14 cellular contexts compared by ENCODE assay signal in genomic region chr13:111957913-111958450, GRCh38.
DNase-seq lines count a peak whose midpoint lies in the region; ATAC-seq and TF ChIP-seq lines count a peak whose summit lies in the region.
"Had no signal": no experiment of that assay in that cellular context is flagged by ENCODE, and none has a peak within 500 bp of the region (broad histone marks: within the 10 kb centered on the region; RNA-seq: fewer than 3 reads in every experiment).

No MANE protein-coding gene starts in this region.

- H3K36me3 Mint-ChIP-seq in mesothelial cell of epicardium = no peaks in the 10 kb centered on the region
- H3K36me3 Mint-ChIP-seq: CD14-positive monocyte; CD4-positive, alpha-beta memory T cell had no signal

- ATAC-seq in GM18519 (IDR thresholded peaks at IDR 0.05; ENCODE audit: low FRiP score, unreplicated experiment) (no peak), foreskin keratinocyte (no peak)

- H3K27me3 ChIP-seq in stomach = peaks cover 0 to 42% (median 0%) of the 10 kb centered on the region in 3 donors
- H3K27me3 ChIP-seq in foreskin keratinocyte = no peaks in the 10 kb centered on the region
- H3K27me3 ChIP-seq: BLaER1 had no signal

- TF ChIP-seq EP300 in stomach (IDR thresholded peaks at IDR 0.05) = no peak

- H3K9me3 Mint-ChIP-seq in mesothelial cell of epicardium = no peaks in the 10 kb centered on the region
- H3K9me3 Mint-ChIP-seq: CD4-positive, alpha-beta memory T cell; H9 had no signal

- H3K4me3 ChIP-seq in coronary artery = no peak overlapping the region
- H3K4me3 ChIP-seq in stomach = no peak overlapping the region
- H3K4me3 ChIP-seq: BLaER1 had no signal

- peaks cover 0 to 6% (median 0%) of the 10 kb centered on the region in 4 donors for H3K9me3 ChIP-seq in stomach
- H3K9me3 ChIP-seq: BLaER1 had no signal

- H3K4me3 Mint-ChIP-seq in mesothelial cell of epicardium = no peak overlapping the region
- H3K4me3 Mint-ChIP-seq: CD14-positive monocyte; CD4-positive, alpha-beta memory T cell; H9 had no signal

- DNase-seq in coronary artery (ENCODE audit: low spot score) = peak; percentile 12
- peak; percentile 22 for DNase-seq in islet precursor cell
- DNase-seq in mesothelial cell of epicardium (ENCODE audit: low spot score in 2 of 2, unreplicated experiment in 2 of 2) = peak; percentile 5 to 13
- peak; percentile 20 for DNase-seq in stomach
- DNase-seq in foreskin keratinocyte = no peak
- DNase-seq in NAMALWA (ENCODE audit: low spot score) = no peak
- DNase-seq: 8988T; CD4-positive, alpha-beta memory T cell; DMS153; GDM1; H9 had no signal

- no peaks in the 10 kb centered on the region for H3K36me3 ChIP-seq in stomach
- H3K36me3 ChIP-seq: BLaER1 had no signal

- no peaks in the 10 kb centered on the region for H3K27me3 Mint-ChIP-seq in mesothelial cell of epicardium (ENCODE audit: low read depth)
- H3K27me3 Mint-ChIP-seq: CD4-positive, alpha-beta memory T cell had no signal

- TF ChIP-seq CTCF in coronary artery (IDR thresholded peaks at IDR 0.05) (no peak), mesothelial cell of epicardium (IDR thresholded peaks at IDR 0.05; ENCODE audit: unreplicated experiment) (no peak), stomach (IDR thresholded peaks at IDR 0.05) (no peak), foreskin keratinocyte (conservative IDR thresholded peaks at IDR 0.05) (no peak)

- no peaks in the 10 kb centered on the region for H3K4me1 ChIP-seq in stomach
- H3K4me1 ChIP-seq in foreskin keratinocyte = no peaks in the 10 kb centered on the region

- 63 to 72% (median 67%) methylated on average over 14 of the region's 14 CpGs for WGBS in stomach, 5 donors

- H3K27ac ChIP-seq in coronary artery = no peak overlapping the region
- H3K27ac ChIP-seq in stomach = no peak overlapping the region
- no peak overlapping the region for H3K27ac ChIP-seq in foreskin keratinocyte
- H3K27ac ChIP-seq: BLaER1 had no signal

- H3K4me1 Mint-ChIP-seq in mesothelial cell of epicardium = no peaks in the 10 kb centered on the region
- H3K4me1 Mint-ChIP-seq: CD14-positive monocyte; CD4-positive, alpha-beta memory T cell had no signal

- no peak for TF ChIP-seq POLR2A in stomach (IDR thresholded peaks at IDR 0.05)

- no peak overlapping the region for H3K27ac Mint-ChIP-seq in mesothelial cell of epicardium
- H3K27ac Mint-ChIP-seq: CD14-positive monocyte; CD4-positive, alpha-beta memory T cell; H9 had no signal

- intact Hi-C loops in stomach (cut with DNase I; ENCODE audit: low total_unique reads) = no loop called here

Comparison
In these comparisons a context has a peak if more than half of its experiments do, and no peak if none do; other contexts are left out.
1. DNase-seq: peak in coronary artery (single experiment), islet precursor cell (single experiment), mesothelial cell of epicardium (2 of 2) and stomach (single experiment); none in foreskin keratinocyte (0 of 2) and NAMALWA (single experiment).